18 cellular contexts compared by ENCODE assay signal in genomic region chr11:10486161-10486840, GRCh38. TPM values are rescaled to one million over a fixed set of nuclear protein-coding genes. Genes with fewer than 3 reads are reported as not detected.
DNase-seq lines count a peak whose midpoint lies in the region; ATAC-seq and TF ChIP-seq lines count a peak whose summit lies in the region.
"Had no signal": no experiment of that assay in that cellular context is flagged by ENCODE, and none has a peak within 500 bp of the region (broad histone marks: within the 10 kb centered on the region; RNA-seq: fewer than 3 reads in every experiment).

No MANE protein-coding gene starts in this region.

- H3K27me3 ChIP-seq in foreskin keratinocyte (no peaks in the 10 kb centered on the region), sigmoid colon (no peaks in the 10 kb centered on the region)
- H3K27me3 ChIP-seq: BLaER1 treated with 17β-estradiol and CSF1 and Interleukin-3, amounts not matched to agents 10 nM and 100 nM; Peyer's patch had no signal

- H2AFZ ChIP-seq in OCI-LY7 (ENCODE audit: low read length) = no peak overlapping the region

- CTCF ChIA-PET in OCI-LY7 (lab: Charles Lee; ENCODE audit: unreplicated experiment) = no interaction called here

- no peak for TF ChIP-seq EP300 in sigmoid colon (IDR thresholded peaks at IDR 0.05)

- no peak overlapping the region for H3K4me3 ChIP-seq in OCI-LY7 (ENCODE audit: low read depth, low read length, poor library complexity, severe bottlenecking)
- H3K4me3 ChIP-seq in sigmoid colon = no peak overlapping the region
- H3K4me3 ChIP-seq: BLaER1 treated with 17β-estradiol and CSF1 and Interleukin-3, amounts not matched to agents 10 nM and 100 nM; HAP-1; Peyer's patch had no signal

- peaks cover 75% of the 10 kb centered on the region for H3K36me3 Mint-ChIP-seq in stimulated activated memory B cell treated with anti-CD40 and anti-IgM and Interleukin-4, amounts not matched to agents 10 μg/mL and 1 μg/mL and 100 μg/mL, for 72 hours

- H4K20me1 ChIP-seq in OCI-LY7 (ENCODE audit: insufficient read depth, low read length) = no peaks in the 10 kb centered on the region

- peaks cover 54% of the 10 kb centered on the region for H3K4me1 Mint-ChIP-seq in stimulated activated memory B cell treated with anti-CD40 and anti-IgM and Interleukin-4, amounts not matched to agents 10 μg/mL and 1 μg/mL and 100 μg/mL, for 72 hours

- intact Hi-C loops in OCI-LY7 (cut with micrococcal nuclease; ENCODE audit: unreplicated experiment) (no loop called here), sigmoid colon (cut with DNase I) (no loop called here)

- ATAC-seq in foreskin keratinocyte (no peak), SK-N-SH treated with all-trans-retinoic acid at 6 μM for 48 hours (no peak), GM21619 (IDR thresholded peaks at IDR 0.05; ENCODE audit: unreplicated experiment) (no peak)
- ATAC-seq in stimulated activated memory B cell treated with anti-CD40 and anti-IgM and Interleukin-4, amounts not matched to agents 10 μg/mL and 1 μg/mL and 100 μg/mL, for 72 hours = no peak

- H3K9me3 Mint-ChIP-seq in stimulated activated memory B cell treated with anti-CD40 and anti-IgM and Interleukin-4, amounts not matched to agents 10 μg/mL and 1 μg/mL and 100 μg/mL, for 72 hours = no peaks in the 10 kb centered on the region

- no peak overlapping the region for H3K4me2 ChIP-seq in OCI-LY7 (ENCODE audit: low read length)
- H3K4me2 ChIP-seq: BLaER1 treated with 17β-estradiol and CSF1 and Interleukin-3, amounts not matched to agents 10 nM and 100 nM had no signal

- no peaks in the 10 kb centered on the region for H3K27me3 Mint-ChIP-seq in stimulated activated memory B cell treated with anti-CD40 and anti-IgM and Interleukin-4, amounts not matched to agents 10 μg/mL and 1 μg/mL and 100 μg/mL, for 72 hours

- no peak for TF ChIP-seq POLR2A in sigmoid colon (IDR thresholded peaks at IDR 0.05)

- no TSS peak for BruUV-seq in OCI-LY7 (replicated peaks; lab: Mats Ljungman, UMichigan)

- peak; percentile 50 for DNase-seq in activated CD8-positive, alpha-beta memory T cell treated with anti-CD3 and anti-CD28 coated beads for 24 hours
- DNase-seq in activated CD8-positive, alpha-beta memory T cell treated with anti-CD3 and anti-CD28 coated beads, Interleukin-2, amount 50 U/mL, for 4 hours = no peak
- DNase-seq in OCI-LY7 (ENCODE audit: low spot score) (peak; percentile 24), foreskin keratinocyte (no peak), sigmoid colon (no peak)
- DNase-seq: 8988T, DMS 273 treated with DMSO at 0.1 percent for 48 hours, EL, NCI-H1417 treated with DMSO at 0.1 percent for 48 hours, NCI-H2029 treated with DMSO at 0.1 percent for 48 hours, NCI-H510A, NCI-H82 had no signal

- WGBS in sigmoid colon, 2 donors = 93 to 97% methylated on average over 10 of the region's 10 CpGs

- peak overlapping the region; percentile 89 for H3K27ac Mint-ChIP-seq in stimulated activated memory B cell treated with anti-CD40 and anti-IgM and Interleukin-4, amounts not matched to agents 10 μg/mL and 1 μg/mL and 100 μg/mL, for 72 hours

- no peak overlapping the region for H3K27ac ChIP-seq in OCI-LY7 (ENCODE audit: low read depth, low read length, poor library complexity, severe bottlenecking)
- peak overlapping the region; percentile 34 for H3K27ac ChIP-seq in foreskin keratinocyte
- H3K27ac ChIP-seq in sigmoid colon = no peak overlapping the region
- H3K27ac ChIP-seq: BLaER1 treated with 17β-estradiol and CSF1 and Interleukin-3, amounts not matched to agents 10 nM and 100 nM; Peyer's patch had no signal

- H3K4me1 ChIP-seq in OCI-LY7 (ENCODE audit: insufficient read depth, low read length, poor library complexity, severe bottlenecking) (peaks cover 7% of the 10 kb centered on the region), foreskin keratinocyte (peaks cover 24% of the 10 kb centered on the region), sigmoid colon (peaks cover 0 to 11% (median 8%) of the 10 kb centered on the region in 4 donors)
- H3K4me1 ChIP-seq: HAP-1 had no signal

- no peak for TF ChIP-seq CTCF in OCI-LY7 (conservative IDR thresholded peaks at IDR 0.05; ENCODE audit: low read length)
- no peak for TF ChIP-seq CTCF in foreskin keratinocyte (conservative IDR thresholded peaks at IDR 0.05)
- TF ChIP-seq CTCF in sigmoid colon (IDR thresholded peaks at IDR 0.05) = no peak

- no peaks in the 10 kb centered on the region for H3K9me2 ChIP-seq in OCI-LY7 (ENCODE audit: insufficient read depth, low read length)

- no peaks in the 10 kb centered on the region for H3K9me3 ChIP-seq in OCI-LY7 (ENCODE audit: low read length)
- no peaks in the 10 kb centered on the region for H3K9me3 ChIP-seq in sigmoid colon
- H3K9me3 ChIP-seq: BLaER1 treated with 17β-estradiol and CSF1 and Interleukin-3, amounts not matched to agents 10 nM and 100 nM; HAP-1; Peyer's patch had no signal

- no peak overlapping the region for H3K4me3 Mint-ChIP-seq in stimulated activated memory B cell treated with anti-CD40 and anti-IgM and Interleukin-4, amounts not matched to agents 10 μg/mL and 1 μg/mL and 100 μg/mL, for 72 hours

- H3K36me3 ChIP-seq in OCI-LY7 (ENCODE audit: insufficient read depth, low read length) (peaks cover 86% of the 10 kb centered on the region), sigmoid colon (no peaks in the 10 kb centered on the region)
- H3K36me3 ChIP-seq: HAP-1 had no signal

- H3K79me2 ChIP-seq in OCI-LY7 (ENCODE audit: insufficient read depth, low read depth, low read length) = no peaks in the 10 kb centered on the region

- POLR2A ChIA-PET in OCI-LY7 (lab: Charles Lee) = no interaction called here

TF ChIP-seq in SK-N-SH treated with all-trans-retinoic acid at 6 μM for 48 hours, 23 proteins besides CTCF, POLR2A, EP300 and RAD21:
- TF ChIP-seq POU6F1 (CRISPR knock-in tag; IDR thresholded peaks at IDR 0.05; ENCODE audit: borderline replicate concordance, low read depth) = no peak
- TF ChIP-seq BACH2 (CRISPR knock-in tag; IDR thresholded peaks at IDR 0.05; ENCODE audit: borderline replicate concordance) = no peak
TF ChIP-seq in SK-N-SH treated with all-trans-retinoic acid at 6 μM for 48 hours: peak in this region for 0.

RNA-seq across cellular contexts. Expression of gene AMPD3, which starts 31.2 kb away (rescaled TPM):
- total RNA-seq in OCI-LY7 (2014; rRNA removed; shearing (Covaris generic)) = 9.4 and 13.5 TPM in 2 replicates
- total RNA-seq in OCI-LY7 (2022) (17.0 and 25.6 TPM in 2 replicates), foreskin keratinocyte (7.6 and 8.8 TPM in 2 replicates), sigmoid colon (1 to 10 TPM; 4.3 to 6.4 (median 4.8) TPM)
- polyA plus RNA-seq in foreskin keratinocyte (3.4 and 3.6 TPM in 2 replicates), sigmoid colon (1 to 10 TPM; 4.2 to 8.1 (median 5.1) TPM)

RNA-seq across cellular contexts. Expression of gene RNF141, which starts 54.7 kb away (rescaled TPM):
- total RNA-seq in OCI-LY7 (2014; rRNA removed; shearing (Covaris generic)) = 8.2 and 9.2 TPM in 2 replicates
- total RNA-seq in OCI-LY7 (2022) (18.5 and 20.1 TPM in 2 replicates), foreskin keratinocyte (27.8 and 29.4 TPM in 2 replicates), sigmoid colon (10 to 100 TPM; 19.7 to 30.3 (median 26.5) TPM)
- polyA plus RNA-seq in foreskin keratinocyte (19.6 and 24.8 TPM in 2 replicates), sigmoid colon (10 to 100 TPM; 13.1 to 22.8 (median 21.3) TPM)

Comparison
In these comparisons a context has a peak if more than half of its experiments do, and no peak if none do; other contexts are left out.
1. DNase-seq: peak in activated CD8-positive, alpha-beta memory T cell treated with anti-CD3 and anti-CD28 coated beads for 24 hours (single experiment) and OCI-LY7 (single experiment); none in activated CD8-positive, alpha-beta memory T cell treated with anti-CD3 and anti-CD28 coated beads, Interleukin-2, amount 50 U/mL, for 4 hours (single experiment), foreskin keratinocyte (0 of 2) and sigmoid colon (single experiment).